ENCODE assay signal across 11 cellular contexts in the genomic region with DNA sequence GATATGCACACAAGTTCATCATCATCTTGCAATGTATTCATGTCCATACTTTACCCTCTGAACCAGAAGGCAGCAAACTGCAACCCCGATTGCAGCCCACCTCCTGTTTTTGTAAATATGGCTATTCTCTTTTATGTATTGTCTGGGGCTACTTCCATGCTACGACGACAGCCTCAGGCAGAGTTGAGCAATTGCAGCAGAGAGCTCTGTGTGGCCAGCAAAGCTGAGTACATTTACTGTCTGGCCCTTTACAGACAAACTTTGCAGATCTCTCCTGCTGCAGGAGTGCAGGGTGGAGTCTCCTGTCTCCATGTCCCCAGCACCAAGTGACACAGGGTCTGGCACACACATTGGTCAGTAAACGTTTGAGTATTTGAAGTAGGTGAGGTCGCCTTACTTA. TPM values are rescaled to one million over a fixed set of nuclear protein-coding genes. Genes with fewer than 3 reads are reported as not detected.
DNase-seq lines count a peak whose midpoint lies in the region; ATAC-seq, FAIRE-seq and TF ChIP-seq lines count a peak whose summit lies in the region.
"Had no signal": no experiment of that assay in that cellular context is flagged by ENCODE, and none has a peak within 500 bp of the region (broad histone marks: within the 10 kb centered on the region; RNA-seq: fewer than 3 reads in every experiment).

No MANE protein-coding gene starts in this region.

- H3K9me3 Mint-ChIP-seq in activated naive CD4-positive, alpha-beta T cell treated with anti-CD3 and anti-CD28 coated beads, Interleukin-2, amount 10 ng/mL, durations not matched to agents 7 days and 5 days: no peaks in the 10 kb centered on the region

- dilution Hi-C loops in keratinocyte (cut with MboI; ENCODE audit: extremely low pct_ligation_motif_present, low sequenced_read_pairs): no loop called here

- FAIRE-seq in keratinocyte (lab: Jason Lieb, UNC): peak; percentile 44
- FAIRE-seq: G401.6 had no signal

- no peak for DNase-seq in activated naive CD4-positive, alpha-beta T cell treated with anti-CD3 and anti-CD28 coated beads, Interleukin-2, amount 10 ng/mL, durations not matched to agents 7 days and 5 days
- DNase-seq in activated naive CD4-positive, alpha-beta T cell treated with anti-CD3 and anti-CD28 coated beads, Interleukin-2, amount 50 U/mL, for 16 hours: no peak
- no peak for DNase-seq in astrocyte of the cerebellum (ENCODE audit: low read depth)
- no peak for DNase-seq in keratinocyte (ENCODE audit: low read depth, low spot score)
- no peak for DNase-seq in suprapubic skin (ENCODE audit: low spot score in 2 of 2)
- DNase-seq in stimulated activated naive CD4-positive, alpha-beta T cell treated with Interleukin-2 at 50 U/mL for 16 hours (lab: John Stamatoyannopoulos, UW): no peak
- no peak for DNase-seq in testis
- DNase-seq: SHP77; stimulated activated CD4-positive, alpha-beta T cell treated with anti-CD3 and anti-CD28 coated beads, Interleukin-4, amount 100 ng/mL, for 24 hours had no signal

- no peak overlapping the region for H3K4me3 Mint-ChIP-seq in activated naive CD4-positive, alpha-beta T cell treated with anti-CD3 and anti-CD28 coated beads, Interleukin-2, amount 10 ng/mL, durations not matched to agents 7 days and 5 days

- H3K79me2 ChIP-seq in keratinocyte (ENCODE audit: control insufficient read depth, insufficient read depth, low read length): peaks cover 90% of the 10 kb centered on the region

- H3K4me2 ChIP-seq in keratinocyte (ENCODE audit: control insufficient read depth, extremely low read depth, insufficient read depth, low read depth, low read length): no peak overlapping the region

- peaks cover 23% of the 10 kb centered on the region for H3K9me1 ChIP-seq in keratinocyte (ENCODE audit: control insufficient read depth, extremely low read depth, insufficient read depth, low read length)

- TF ChIP-seq CTCF in astrocyte of the cerebellum (IDR thresholded peaks at IDR 0.05; ENCODE audit: low read depth, low read length, missing control alignments) (peak; percentile 49), keratinocyte (optimal IDR thresholded peaks at IDR 0.05 in 1 of 3, IDR thresholded peaks at IDR 0.05 in 1 of 3, conservative IDR thresholded peaks at IDR 0.05 in 1 of 3; ENCODE audit: extremely low read depth in 1 of 3, insufficient read depth in 2 of 3, low read length in 3 of 3) (peak in 1 of 3 experiments; percentile 11), suprapubic skin (IDR thresholded peaks at IDR 0.05) (no peak), testis (IDR thresholded peaks at IDR 0.05) (no peak)

- H3K4me1 ChIP-seq in keratinocyte (ENCODE audit: control insufficient read depth, extremely low read depth, insufficient read depth, low read length) (peaks cover 53% of the 10 kb centered on the region), suprapubic skin (peaks cover 92% of the 10 kb centered on the region), testis (peaks cover 71% of the 10 kb centered on the region)

- H3K9ac ChIP-seq in keratinocyte (ENCODE audit: control insufficient read depth, extremely low read depth, insufficient read depth, low read length): no peak overlapping the region

- TF ChIP-seq EP300 in suprapubic skin (IDR thresholded peaks at IDR 0.05): no peak

- peaks cover 78% of the 10 kb centered on the region for H4K20me1 ChIP-seq in keratinocyte (ENCODE audit: control insufficient read depth, extremely low read depth, insufficient read depth, low read length)

- H3K4me3 ChIP-seq in astrocyte of the cerebellum (ENCODE audit: low read depth, low read length) (no peak overlapping the region), keratinocyte (ENCODE audit: control insufficient read depth in 2 of 3, extremely low read depth in 1 of 3, insufficient read depth in 2 of 3, low read depth in 1 of 3, low read length in 3 of 3) (no peak overlapping the region), suprapubic skin (no peak overlapping the region), testis (no peak overlapping the region)

- peaks cover 71% of the 10 kb centered on the region for H3K4me1 Mint-ChIP-seq in activated naive CD4-positive, alpha-beta T cell treated with anti-CD3 and anti-CD28 coated beads, Interleukin-2, amount 10 ng/mL, durations not matched to agents 7 days and 5 days

- no peaks in the 10 kb centered on the region for H3K27me3 Mint-ChIP-seq in activated naive CD4-positive, alpha-beta T cell treated with anti-CD3 and anti-CD28 coated beads, Interleukin-2, amount 10 ng/mL, durations not matched to agents 7 days and 5 days

- H3K36me3 Mint-ChIP-seq in activated naive CD4-positive, alpha-beta T cell treated with anti-CD3 and anti-CD28 coated beads, Interleukin-2, amount 10 ng/mL, durations not matched to agents 7 days and 5 days: peaks cover 57% of the 10 kb centered on the region

- H3K27ac ChIP-seq in keratinocyte (ENCODE audit: control insufficient read depth, insufficient read depth, low read length) (no peak overlapping the region), suprapubic skin (peak overlapping the region; percentile 82), testis (peak overlapping the region in 1 of 2 donors; percentile 36)

- WGBS in suprapubic skin: 21% methylated on average over 5 of the region's 5 CpGs
- 31 to 52% methylated on average over 5 of the region's 5 CpGs for WGBS in testis, 2 donors

- in situ Hi-C loops in astrocyte of the cerebellum (cut with HindIII; ENCODE audit: low sequenced_read_pairs): no loop called here

- intact Hi-C loops in testis (cut with DNase I; ENCODE audit: low total_unique reads): no loop called here

- CTCF ChIA-PET in activated naive CD4-positive, alpha-beta T cell treated with anti-CD3 and anti-CD28 coated beads, Interleukin-2, amount 10 ng/mL, durations not matched to agents 7 days and 5 days (lab: Charles Lee): interaction anchor here (1.0 kb wide), 1 partner anchor 17 kb away, joined by 3 read pairs; no protein-coding TSS in a partner anchor

- TF ChIP-seq POLR2A in suprapubic skin (IDR thresholded peaks at IDR 0.05): no peak
- TF ChIP-seq POLR2A in testis (IDR thresholded peaks at IDR 0.05): no peak

- no peak for ATAC-seq in HG02870 (IDR thresholded peaks at IDR 0.05; ENCODE audit: unreplicated experiment)

- no peak overlapping the region for H2AFZ ChIP-seq in keratinocyte (ENCODE audit: control insufficient read depth, low read length)

- peak overlapping the region; percentile 69 for H3K27ac Mint-ChIP-seq in activated naive CD4-positive, alpha-beta T cell treated with anti-CD3 and anti-CD28 coated beads, Interleukin-2, amount 10 ng/mL, durations not matched to agents 7 days and 5 days

- H3K36me3 ChIP-seq in keratinocyte (ENCODE audit: control insufficient read depth in 2 of 2, extremely low read depth in 1 of 2, insufficient read depth in 2 of 2, low read length in 2 of 2) (peaks cover 10 to 11% of the 10 kb centered on the region in 2 experiments), suprapubic skin (peaks cover 2% of the 10 kb centered on the region), testis (ENCODE audit: low read depth, missing control alignments) (no peaks in the 10 kb centered on the region)

- no peaks in the 10 kb centered on the region for H3K9me3 ChIP-seq in keratinocyte (ENCODE audit: control insufficient read depth, low read depth, low read length)
- no peaks in the 10 kb centered on the region for H3K9me3 ChIP-seq in suprapubic skin
- H3K9me3 ChIP-seq in testis: no peaks in the 10 kb centered on the region

- H3K27me3 ChIP-seq in keratinocyte (ENCODE audit: control insufficient read depth, extremely low read depth, insufficient read depth, low read length) (no peaks in the 10 kb centered on the region), suprapubic skin (no peaks in the 10 kb centered on the region), testis (no peaks in the 10 kb centered on the region)

RNA-seq across cellular contexts. Expression of gene PRRC2B, which starts 27.0 kb away (rescaled TPM):
- polyA plus RNA-seq in keratinocyte (15.2 to 38.8 TPM (median 20.8 TPM) in 3 replicates), testis (ENCODE audit: insufficient read depth, low read depth, low replicate concordance) (111 TPM)
- polyA plus RNA-seq in keratinocyte (2011; ENCODE audit: low read depth): 36.7 TPM
- 26.1 and 27.0 TPM in 2 replicates for polyA plus RNA-seq in keratinocyte (2011; cell fraction: cytosol; rRNA removed)
- polyA plus RNA-seq in keratinocyte (2011; cell fraction: nucleus; rRNA removed): 170 and 203 TPM in 2 replicates
- 32.6 and 73.5 TPM in 2 replicates for polyA plus RNA-seq in keratinocyte (2012; ENCODE audit: low replicate concordance)
- 69.3 to 140 TPM (median 93.9 TPM) in 3 replicates for polyA minus RNA-seq in keratinocyte
- 29.4 TPM for polyA minus RNA-seq in keratinocyte (2011; cell fraction: cytosol; rRNA and poly(A)+ RNA removed)
- 91.0 and 150 TPM in 2 replicates for polyA minus RNA-seq in keratinocyte (2011; cell fraction: nucleus; rRNA and poly(A)+ RNA removed)
- total RNA-seq in suprapubic skin (100 to 1,000 TPM; 153 to 286 (median 240) TPM), testis (100 to 1,000 TPM; 175 to 213 TPM)
